1 cellular context compared by ENCODE assay signal in the genomic region with DNA sequence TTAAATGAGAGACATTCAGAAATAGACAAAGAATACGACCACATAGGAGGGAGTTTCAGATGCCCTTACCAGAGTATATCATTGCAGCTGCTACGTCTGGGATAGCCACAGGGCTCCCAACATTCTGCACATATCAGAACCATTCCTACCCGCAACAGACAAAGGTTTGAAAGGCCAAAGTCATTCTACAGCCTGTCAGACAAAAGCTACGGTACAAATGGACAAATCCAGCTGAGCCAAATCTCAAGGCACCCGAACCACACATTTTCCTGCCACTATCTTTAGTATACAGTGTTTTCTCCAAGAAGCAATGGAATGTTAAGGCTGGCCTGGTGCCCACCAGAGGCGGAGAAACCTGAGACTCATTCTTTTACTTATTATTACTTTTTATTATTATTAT.
TF ChIP-seq lines count a peak whose summit lies in the region.

No MANE protein-coding gene starts in this region.

TF ChIP-seq in GM23338, 12 proteins besides CTCF, POLR2A, EP300 and RAD21 (continued from another document):
- TF ChIP-seq, protein P1, sequence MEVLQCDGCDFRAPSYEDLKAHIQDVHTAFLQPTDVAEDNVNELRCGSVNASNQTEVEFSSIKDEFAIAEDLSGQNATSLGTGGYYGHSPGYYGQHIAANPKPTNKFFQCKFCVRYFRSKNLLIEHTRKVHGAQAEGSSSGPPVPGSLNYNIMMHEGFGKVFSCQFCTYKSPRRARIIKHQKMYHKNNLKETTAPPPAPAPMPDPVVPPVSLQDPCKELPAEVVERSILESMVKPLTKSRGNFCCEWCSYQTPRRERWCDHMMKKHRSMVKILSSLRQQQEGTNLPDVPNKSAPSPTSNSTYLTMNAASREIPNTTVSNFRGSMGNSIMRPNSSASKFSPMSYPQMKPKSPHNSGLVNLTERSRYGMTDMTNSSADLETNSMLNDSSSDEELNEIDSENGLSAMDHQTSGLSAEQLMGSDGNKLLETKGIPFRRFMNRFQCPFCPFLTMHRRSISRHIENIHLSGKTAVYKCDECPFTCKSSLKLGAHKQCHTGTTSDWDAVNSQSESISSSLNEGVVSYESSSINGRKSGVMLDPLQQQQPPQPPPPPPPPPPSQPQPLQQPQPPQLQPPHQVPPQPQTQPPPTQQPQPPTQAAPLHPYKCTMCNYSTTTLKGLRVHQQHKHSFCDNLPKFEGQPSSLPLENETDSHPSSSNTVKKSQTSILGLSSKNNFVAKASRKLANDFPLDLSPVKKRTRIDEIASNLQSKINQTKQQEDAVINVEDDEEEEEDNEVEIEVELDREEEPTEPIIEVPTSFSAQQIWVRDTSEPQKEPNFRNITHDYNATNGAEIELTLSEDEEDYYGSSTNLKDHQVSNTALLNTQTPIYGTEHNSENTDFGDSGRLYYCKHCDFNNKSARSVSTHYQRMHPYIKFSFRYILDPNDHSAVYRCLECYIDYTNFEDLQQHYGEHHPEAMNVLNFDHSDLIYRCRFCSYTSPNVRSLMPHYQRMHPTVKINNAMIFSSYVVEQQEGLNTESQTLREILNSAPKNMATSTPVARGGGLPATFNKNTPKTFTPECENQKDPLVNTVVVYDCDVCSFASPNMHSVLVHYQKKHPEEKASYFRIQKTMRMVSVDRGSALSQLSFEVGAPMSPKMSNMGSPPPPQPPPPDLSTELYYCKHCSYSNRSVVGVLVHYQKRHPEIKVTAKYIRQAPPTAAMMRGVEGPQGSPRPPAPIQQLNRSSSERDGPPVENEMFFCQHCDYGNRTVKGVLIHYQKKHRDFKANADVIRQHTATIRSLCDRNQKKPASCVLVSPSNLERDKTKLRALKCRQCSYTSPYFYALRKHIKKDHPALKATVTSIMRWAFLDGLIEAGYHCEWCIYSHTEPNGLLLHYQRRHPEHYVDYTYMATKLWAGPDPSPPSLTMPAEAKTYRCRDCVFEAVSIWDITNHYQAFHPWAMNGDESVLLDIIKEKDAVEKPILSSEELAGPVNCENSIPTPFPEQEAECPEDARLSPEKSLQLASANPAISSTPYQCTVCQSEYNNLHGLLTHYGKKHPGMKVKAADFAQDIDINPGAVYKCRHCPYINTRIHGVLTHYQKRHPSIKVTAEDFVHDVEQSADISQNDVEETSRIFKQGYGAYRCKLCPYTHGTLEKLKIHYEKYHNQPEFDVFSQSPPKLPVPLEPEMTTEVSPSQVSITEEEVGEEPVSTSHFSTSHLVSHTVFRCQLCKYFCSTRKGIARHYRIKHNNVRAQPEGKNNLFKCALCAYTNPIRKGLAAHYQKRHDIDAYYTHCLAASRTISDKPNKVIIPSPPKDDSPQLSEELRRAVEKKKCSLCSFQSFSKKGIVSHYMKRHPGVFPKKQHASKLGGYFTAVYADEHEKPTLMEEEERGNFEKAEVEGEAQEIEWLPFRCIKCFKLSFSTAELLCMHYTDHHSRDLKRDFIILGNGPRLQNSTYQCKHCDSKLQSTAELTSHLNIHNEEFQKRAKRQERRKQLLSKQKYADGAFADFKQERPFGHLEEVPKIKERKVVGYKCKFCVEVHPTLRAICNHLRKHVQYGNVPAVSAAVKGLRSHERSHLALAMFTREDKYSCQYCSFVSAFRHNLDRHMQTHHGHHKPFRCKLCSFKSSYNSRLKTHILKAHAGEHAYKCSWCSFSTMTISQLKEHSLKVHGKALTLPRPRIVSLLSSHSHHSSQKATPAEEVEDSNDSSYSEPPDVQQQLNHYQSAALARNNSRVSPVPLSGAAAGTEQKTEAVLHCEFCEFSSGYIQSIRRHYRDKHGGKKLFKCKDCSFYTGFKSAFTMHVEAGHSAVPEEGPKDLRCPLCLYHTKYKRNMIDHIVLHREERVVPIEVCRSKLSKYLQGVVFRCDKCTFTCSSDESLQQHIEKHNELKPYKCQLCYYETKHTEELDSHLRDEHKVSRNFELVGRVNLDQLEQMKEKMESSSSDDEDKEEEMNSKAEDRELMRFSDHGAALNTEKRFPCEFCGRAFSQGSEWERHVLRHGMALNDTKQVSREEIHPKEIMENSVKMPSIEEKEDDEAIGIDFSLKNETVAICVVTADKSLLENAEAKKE (CRISPR knock-in tag; IDR thresholded peaks at IDR 0.05): no peak
- TF ChIP-seq ZNF114 (CRISPR knock-in tag; IDR thresholded peaks at IDR 0.05): no peak
- TF ChIP-seq NANOG (IDR thresholded peaks at IDR 0.05; ENCODE audit: borderline replicate concordance): no peak
- TF ChIP-seq ETS1 (IDR thresholded peaks at IDR 0.05): no peak
- TF ChIP-seq STAT1 (IDR thresholded peaks at IDR 0.05; ENCODE audit: unreplicated experiment): no peak
- no peak for TF ChIP-seq EZH2 (IDR thresholded peaks at IDR 0.05; ENCODE audit: low read depth, unreplicated experiment)
- TF ChIP-seq, protein P2, sequence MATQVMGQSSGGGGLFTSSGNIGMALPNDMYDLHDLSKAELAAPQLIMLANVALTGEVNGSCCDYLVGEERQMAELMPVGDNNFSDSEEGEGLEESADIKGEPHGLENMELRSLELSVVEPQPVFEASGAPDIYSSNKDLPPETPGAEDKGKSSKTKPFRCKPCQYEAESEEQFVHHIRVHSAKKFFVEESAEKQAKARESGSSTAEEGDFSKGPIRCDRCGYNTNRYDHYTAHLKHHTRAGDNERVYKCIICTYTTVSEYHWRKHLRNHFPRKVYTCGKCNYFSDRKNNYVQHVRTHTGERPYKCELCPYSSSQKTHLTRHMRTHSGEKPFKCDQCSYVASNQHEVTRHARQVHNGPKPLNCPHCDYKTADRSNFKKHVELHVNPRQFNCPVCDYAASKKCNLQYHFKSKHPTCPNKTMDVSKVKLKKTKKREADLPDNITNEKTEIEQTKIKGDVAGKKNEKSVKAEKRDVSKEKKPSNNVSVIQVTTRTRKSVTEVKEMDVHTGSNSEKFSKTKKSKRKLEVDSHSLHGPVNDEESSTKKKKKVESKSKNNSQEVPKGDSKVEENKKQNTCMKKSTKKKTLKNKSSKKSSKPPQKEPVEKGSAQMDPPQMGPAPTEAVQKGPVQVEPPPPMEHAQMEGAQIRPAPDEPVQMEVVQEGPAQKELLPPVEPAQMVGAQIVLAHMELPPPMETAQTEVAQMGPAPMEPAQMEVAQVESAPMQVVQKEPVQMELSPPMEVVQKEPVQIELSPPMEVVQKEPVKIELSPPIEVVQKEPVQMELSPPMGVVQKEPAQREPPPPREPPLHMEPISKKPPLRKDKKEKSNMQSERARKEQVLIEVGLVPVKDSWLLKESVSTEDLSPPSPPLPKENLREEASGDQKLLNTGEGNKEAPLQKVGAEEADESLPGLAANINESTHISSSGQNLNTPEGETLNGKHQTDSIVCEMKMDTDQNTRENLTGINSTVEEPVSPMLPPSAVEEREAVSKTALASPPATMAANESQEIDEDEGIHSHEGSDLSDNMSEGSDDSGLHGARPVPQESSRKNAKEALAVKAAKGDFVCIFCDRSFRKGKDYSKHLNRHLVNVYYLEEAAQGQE (IDR thresholded peaks at IDR 0.05; ENCODE audit: unreplicated experiment): no peak
- no peak for TF ChIP-seq POLR2AphosphoS5 (IDR thresholded peaks at IDR 0.05; ENCODE audit: low read depth)
- no peak for TF ChIP-seq CREB1 (CRISPR knock-in tag; IDR thresholded peaks at IDR 0.05; ENCODE audit: low read depth)
- TF ChIP-seq EZH2phosphoT487 (IDR thresholded peaks at IDR 0.05; ENCODE audit: unreplicated experiment): no peak
TF ChIP-seq in GM23338: peak in this region for 0.
